In the genomic region with DNA sequence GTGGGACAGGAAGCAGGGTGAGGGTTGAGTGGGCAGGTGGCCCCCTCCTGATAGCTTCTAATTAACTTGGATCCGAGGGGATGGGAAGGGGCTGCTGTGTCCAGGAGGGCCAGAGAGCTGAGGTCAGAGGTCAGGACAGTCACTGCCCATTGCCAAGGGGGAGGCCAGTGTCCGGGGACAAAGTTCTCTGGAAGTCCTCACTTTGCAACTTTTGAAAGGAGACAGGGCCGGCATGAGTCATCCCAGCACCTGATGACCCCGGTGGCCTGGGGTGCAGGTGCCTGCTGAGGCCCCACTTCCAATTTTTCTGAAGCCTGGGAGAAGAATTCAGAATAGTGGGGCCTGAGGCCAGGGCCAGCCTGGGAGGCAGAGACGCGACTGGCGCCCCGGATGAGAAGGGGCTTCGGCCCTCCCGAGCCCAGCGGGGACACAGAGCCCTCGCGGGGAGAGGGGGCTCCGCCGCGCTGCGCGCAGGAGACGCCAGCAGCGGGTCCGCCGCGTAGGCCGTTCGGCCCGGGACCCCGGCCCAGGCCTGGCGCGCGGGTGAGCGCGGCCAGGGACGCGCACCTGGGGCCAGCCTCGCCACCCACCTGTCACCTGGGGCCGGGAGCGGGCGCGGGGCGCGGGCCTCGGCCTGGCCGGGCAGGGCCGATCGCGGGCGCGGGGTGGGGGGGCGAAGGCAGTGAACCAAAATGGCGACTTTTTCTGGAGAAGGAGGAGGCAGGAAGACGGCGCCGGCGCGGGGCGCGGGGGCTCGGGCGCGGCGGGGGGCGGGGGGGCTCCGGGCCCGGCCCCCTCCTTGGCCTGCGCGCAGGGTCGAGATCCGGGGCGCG, we compare ENCODE assay signal across 1 cellular context.
TF ChIP-seq lines count a peak whose summit lies in the region.

No MANE protein-coding gene starts in this region.

TF ChIP-seq in HEK293, 187 proteins besides CTCF, POLR2A, EP300 and RAD21 (continued from another document):
- TF ChIP-seq, protein P1, sequence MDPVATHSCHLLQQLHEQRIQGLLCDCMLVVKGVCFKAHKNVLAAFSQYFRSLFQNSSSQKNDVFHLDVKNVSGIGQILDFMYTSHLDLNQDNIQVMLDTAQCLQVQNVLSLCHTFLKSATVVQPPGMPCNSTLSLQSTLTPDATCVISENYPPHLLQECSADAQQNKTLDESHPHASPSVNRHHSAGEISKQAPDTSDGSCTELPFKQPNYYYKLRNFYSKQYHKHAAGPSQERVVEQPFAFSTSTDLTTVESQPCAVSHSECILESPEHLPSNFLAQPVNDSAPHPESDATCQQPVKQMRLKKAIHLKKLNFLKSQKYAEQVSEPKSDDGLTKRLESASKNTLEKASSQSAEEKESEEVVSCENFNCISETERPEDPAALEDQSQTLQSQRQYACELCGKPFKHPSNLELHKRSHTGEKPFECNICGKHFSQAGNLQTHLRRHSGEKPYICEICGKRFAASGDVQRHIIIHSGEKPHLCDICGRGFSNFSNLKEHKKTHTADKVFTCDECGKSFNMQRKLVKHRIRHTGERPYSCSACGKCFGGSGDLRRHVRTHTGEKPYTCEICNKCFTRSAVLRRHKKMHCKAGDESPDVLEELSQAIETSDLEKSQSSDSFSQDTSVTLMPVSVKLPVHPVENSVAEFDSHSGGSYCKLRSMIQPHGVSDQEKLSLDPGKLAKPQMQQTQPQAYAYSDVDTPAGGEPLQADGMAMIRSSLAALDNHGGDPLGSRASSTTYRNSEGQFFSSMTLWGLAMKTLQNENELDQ (tag by site-specific recombination; IDR thresholded peaks at IDR 0.05; ENCODE audit: low read depth), result no peak
- TF ChIP-seq PATZ1 (tag by site-specific recombination; IDR thresholded peaks at IDR 0.05) (no peak), ZNF37A (tag by site-specific recombination; IDR thresholded peaks at IDR 0.05) (no peak), ZBTB17 (tag by site-specific recombination; IDR thresholded peaks at IDR 0.05) (no peak), ZNF561 (tag by site-specific recombination; IDR thresholded peaks at IDR 0.05; ENCODE audit: borderline replicate concordance) (no peak), ZBTB10 (tag by site-specific recombination; IDR thresholded peaks at IDR 0.05) (peak; percentile 80), ZNF549 (tag by site-specific recombination; IDR thresholded peaks at IDR 0.05) (no peak), ZNF311 (tag by site-specific recombination; IDR thresholded peaks at IDR 0.05; ENCODE audit: borderline replicate concordance) (no peak), ZNF335 (tag by site-specific recombination; conservative IDR thresholded peaks at IDR 0.05) (peak; percentile 39), HOXD13 (CRISPR knock-in tag; IDR thresholded peaks at IDR 0.05; ENCODE audit: borderline replicate concordance) (no peak), BCL11A (tag by site-specific recombination; IDR thresholded peaks at IDR 0.05; ENCODE audit: low read depth) (peak; percentile 94), ZFP37 (tag by site-specific recombination; IDR thresholded peaks at IDR 0.05) (no peak), BCL11B (tag by site-specific recombination; IDR thresholded peaks at IDR 0.05; ENCODE audit: low read depth) (peak; percentile 94), ZNF324 (tag by site-specific recombination; IDR thresholded peaks at IDR 0.05) (no peak)
- TF ChIP-seq, protein P2, sequence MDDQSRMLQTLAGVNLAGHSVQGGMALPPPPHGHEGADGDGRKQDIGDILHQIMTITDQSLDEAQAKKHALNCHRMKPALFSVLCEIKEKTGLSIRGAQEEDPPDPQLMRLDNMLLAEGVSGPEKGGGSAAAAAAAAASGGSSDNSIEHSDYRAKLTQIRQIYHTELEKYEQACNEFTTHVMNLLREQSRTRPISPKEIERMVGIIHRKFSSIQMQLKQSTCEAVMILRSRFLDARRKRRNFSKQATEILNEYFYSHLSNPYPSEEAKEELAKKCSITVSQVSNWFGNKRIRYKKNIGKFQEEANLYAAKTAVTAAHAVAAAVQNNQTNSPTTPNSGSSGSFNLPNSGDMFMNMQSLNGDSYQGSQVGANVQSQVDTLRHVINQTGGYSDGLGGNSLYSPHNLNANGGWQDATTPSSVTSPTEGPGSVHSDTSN (CRISPR knock-in tag; IDR thresholded peaks at IDR 0.05), result no peak
